ENCODE assay signal across 8 cellular contexts in the genomic region with DNA sequence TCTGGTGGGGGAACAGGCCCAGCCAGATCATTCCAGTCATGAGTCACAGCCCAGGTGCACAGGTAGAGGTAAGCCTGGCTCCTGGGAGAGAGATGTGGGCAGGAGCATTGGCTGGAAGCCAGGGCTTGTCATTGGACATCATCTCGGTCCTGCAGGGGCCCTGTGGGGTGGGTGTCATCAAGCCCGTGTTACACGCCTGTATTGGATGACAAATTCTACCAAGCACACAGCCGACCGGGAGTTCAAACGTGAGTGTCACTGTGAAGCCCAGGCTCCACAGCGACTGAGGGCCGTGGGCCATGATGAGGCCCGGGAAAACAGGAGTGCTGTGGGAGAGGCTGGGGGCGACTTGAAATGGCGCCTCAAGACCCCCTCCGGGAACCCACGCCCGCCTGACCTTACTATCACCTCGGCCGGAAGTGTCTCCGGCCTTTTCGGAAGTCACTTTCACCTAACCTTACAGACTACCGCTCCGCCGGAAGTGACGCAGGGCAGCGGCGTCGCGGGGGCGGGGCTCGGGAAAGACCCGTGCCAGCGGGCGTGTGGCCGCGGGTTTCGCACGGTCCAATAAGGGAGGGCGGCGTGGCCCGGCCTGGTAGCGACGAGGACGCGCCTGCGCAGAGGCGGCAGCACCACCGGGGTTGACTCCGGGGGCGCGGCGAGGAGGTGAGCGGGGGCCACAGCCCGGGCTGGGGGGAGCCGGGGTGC. TPM values are rescaled to one million over a fixed set of nuclear protein-coding genes. Genes with fewer than 3 reads are reported as not detected.
DNase-seq lines count a peak whose midpoint lies in the region; ATAC-seq, FAIRE-seq and TF ChIP-seq lines count a peak whose summit lies in the region.

TSS of gene FKBP2 (plus strand) at position 629 of the 708 bp plus-strand sequence. CDS start 1,293 bp downstream, outside the sequence.

- H3K56ac ChIP-seq in H1 (replicated peaks; ENCODE audit: insufficient read length, low read depth, low read length), result peak within 1 kb of the TSS; percentile 90

- H4K91ac ChIP-seq in H1 (replicated peaks; ENCODE audit: insufficient read length, low read length), result peak within 1 kb of the TSS; percentile 81

- peaks cover 3% of the 10 kb centered on the region for H3K79me1 ChIP-seq in H1 (ENCODE audit: low read depth, low read length)

- H4K20me1 ChIP-seq in H1 (replicated peaks in 1 of 2; ENCODE audit: control insufficient read depth in 1 of 2, insufficient read depth in 2 of 2, low read length in 2 of 2), result peaks cover 0 to 11% of the 10 kb centered on the region in 2 experiments

- peak within 1 kb of the TSS; percentile 72 to 85 (median 76) for H3K9ac ChIP-seq in H1 (replicated peaks in 1 of 4; ENCODE audit: extremely low read depth in 1 of 4, low read depth in 3 of 4, low read length in 3 of 4)

- H3K27me3 Mint-ChIP-seq in Caco-2 (ENCODE audit: insufficient read depth, unreplicated experiment), result no peaks in the 10 kb centered on the region
- no peaks in the 10 kb centered on the region for H3K27me3 Mint-ChIP-seq in activated CD8-positive, alpha-beta memory T cell treated with anti-CD3 and anti-CD28 coated beads, Interleukin-2, amount 10 ng/mL, durations not matched to agents 7 days and 5 days

- peak within 1 kb of the TSS; percentile 82 to 85 for H3K4me2 ChIP-seq in H1 (ENCODE audit: insufficient read depth in 1 of 2, low read depth in 2 of 2, low read length in 2 of 2)

- H3K79me2 ChIP-seq in H1 (ENCODE audit: control insufficient read depth in 1 of 2, insufficient read depth in 2 of 2, low read length in 2 of 2), result peaks cover 1 to 13% of the 10 kb centered on the region in 2 experiments; a peak in 3 of 4 replicates

- H3K36me3 ChIP-seq in Caco-2 (ENCODE audit: control insufficient read depth, insufficient read depth, low read length), result peaks cover 3% of the 10 kb centered on the region; the same call in 1 of the 2 replicates
- peaks cover 0 to 19% (median 7%) of the 10 kb centered on the region in 4 experiments; a peak in 4 of 8 replicates for H3K36me3 ChIP-seq in H1 (ENCODE audit: control insufficient read depth in 2 of 4, insufficient read depth in 4 of 4, low read length in 3 of 4)

- H2BK12ac ChIP-seq in H1 (ENCODE audit: low read depth, low read length), result 0 out of 2 replicates have a peak within 1 kb of the TSS, but pooled peaks have one; percentile 1

- DNase-seq in Caco-2 (peak; percentile 97 to 99), HUDEP-2 (lab: John Stamatoyannopoulos, UW; ENCODE audit: unreplicated experiment in 76 of 76) (peak in 73 of 76 experiments; percentile 43 to 98 (median 95)), NOMO-1 treated with dmso at 0.1 percent for 144 hours (lab: John Stamatoyannopoulos, UW; ENCODE audit: unreplicated experiment) (peak; percentile 96), H1 (ENCODE audit: low read depth in 1 of 2, low spot score in 2 of 2) (peak; percentile 88 to 97), mesenteric fat pad (ENCODE audit: low spot score) (peak; percentile 100)
- DNase-seq in activated CD8-positive, alpha-beta memory T cell treated with anti-CD3 and anti-CD28 coated beads, Interleukin-2, amount 10 ng/mL, durations not matched to agents 7 days and 5 days, result peak; percentile 98
- peak; percentile 96 for DNase-seq in stimulated activated CD8-positive, alpha-beta memory T cell treated with anti-CD3 and anti-CD28 coated beads, Interleukin-15, amount 100 ng/mL, for 24 hours (ENCODE audit: low read depth)

- no peak within 1 kb of the TSS for H3K23ac ChIP-seq in H1 (ENCODE audit: insufficient read length)

- no peaks in the 10 kb centered on the region for H3K9me3 Mint-ChIP-seq in Caco-2 (ENCODE audit: unreplicated experiment)
- H3K9me3 Mint-ChIP-seq in activated CD8-positive, alpha-beta memory T cell treated with anti-CD3 and anti-CD28 coated beads, Interleukin-2, amount 10 ng/mL, durations not matched to agents 7 days and 5 days (ENCODE audit: low read depth), result no peaks in the 10 kb centered on the region

- H3K23me2 ChIP-seq in H1 (ENCODE audit: low read depth, low read length), result peaks cover 12% of the 10 kb centered on the region

- TF ChIP-seq CTCF in Caco-2 (IDR thresholded peaks at IDR 0.05; ENCODE audit: insufficient read depth in 1 of 2, low read depth in 1 of 2, low read length in 1 of 2, severe bottlenecking in 1 of 2, unreplicated experiment in 1 of 2), result no peak
- TF ChIP-seq CTCF in H1 (IDR thresholded peaks at IDR 0.05; ENCODE audit: control extremely low read depth in 1 of 3, insufficient read depth in 1 of 3, low read depth in 1 of 3, low read length in 3 of 3), result no peak; a peak in 1 of 4 replicates

- H3K14ac ChIP-seq in H1 (ENCODE audit: insufficient read length), result no peak within 1 kb of the TSS

- no peak within 1 kb of the TSS for H2BK120ac ChIP-seq in H1 (replicated peaks; ENCODE audit: low read depth, low read length)

- CTCF ChIA-PET in Caco-2 (lab: Charles Lee), result interaction anchor here (0.6 to 1.1 kb wide), 8 partner anchors 9 to 1182 kb away, joined by 3 to 13 read pairs (median 3); partner anchors contain the start of genes ESRRA and STIP1
- CTCF ChIA-PET in activated CD8-positive, alpha-beta memory T cell treated with anti-CD3 and anti-CD28 coated beads, Interleukin-2, amount 10 ng/mL, durations not matched to agents 7 days and 5 days (lab: Charles Lee), result interaction anchor here (0.9 to 12.3 kb wide), 14 partner anchors 9 to 404 kb away, joined by 3 to 146 read pairs (median 7); partner anchors contain the start of genes CATSPERZ, ESRRA, FERMT3 and NUDT22
- CTCF ChIA-PET in H1 (lab: Charles Lee; ENCODE audit: partially characterized antibody), result interaction anchor here (1.0 to 1.6 kb wide), 3 partner anchors 10 to 32 kb away, joined by 3 to 4 read pairs (median 4); partner anchors contain the start of gene NUDT22

- H2BK20ac ChIP-seq in H1 (ENCODE audit: low read length), result no peak within 1 kb of the TSS

- TF ChIP-seq RAD21 in H1 (IDR thresholded peaks at IDR 0.05 in 1 of 2, conservative IDR thresholded peaks at IDR 0.05 in 1 of 2; ENCODE audit: low read depth in 2 of 2, low read length in 2 of 2), result no peak

- H3K9me3 ChIP-seq in Caco-2 (no peaks in the 10 kb centered on the region), H1 (ENCODE audit: insufficient read depth in 2 of 2, low read depth in 1 of 2, low read length in 1 of 2) (no peaks in the 10 kb centered on the region)

- peak within 1 kb of the TSS; percentile 99 for H3K18ac ChIP-seq in H1 (ENCODE audit: extremely low read depth, low read length)

- peak within 1 kb of the TSS; percentile 92 for H4K8ac ChIP-seq in H1 (ENCODE audit: extremely low read depth, insufficient read depth, low read length)

- H2BK15ac ChIP-seq in H1 (ENCODE audit: low read length), result no peak within 1 kb of the TSS

- peaks cover 61% of the 10 kb centered on the region for H3K36me3 Mint-ChIP-seq in Caco-2 (ENCODE audit: insufficient read depth, unreplicated experiment)
- H3K36me3 Mint-ChIP-seq in activated CD8-positive, alpha-beta memory T cell treated with anti-CD3 and anti-CD28 coated beads, Interleukin-2, amount 10 ng/mL, durations not matched to agents 7 days and 5 days, result peaks cover 3% of the 10 kb centered on the region

- WGBS in H1 (ENCODE audit: extremely low coverage in 1 of 2, insufficient coverage in 1 of 2, insufficient read length in 1 of 2, insufficient replicate concordance in 2 of 2, low coverage in 1 of 2, low lambda C conversion rate in 2 of 2, missing lambda C conversion rate in 1 of 2), 2 experiments, result 7% methylated on average over 43 of the region's 52 CpGs; no CpG with 5 or more reads in 1 of the 2 experiments

- no peak within 1 kb of the TSS for H2AFZ ChIP-seq in H1 (ENCODE audit: low read length)

- ATAC-seq in GM21381 (IDR thresholded peaks at IDR 0.05; ENCODE audit: unreplicated experiment), result peak; percentile 44
- peak; percentile 75 for ATAC-seq in activated CD8-positive, alpha-beta memory T cell treated with anti-CD3 and anti-CD28 coated beads, Interleukin-2, amount 10 ng/mL, durations not matched to agents 7 days and 5 days

- H2BK5ac ChIP-seq in H1 (ENCODE audit: low read depth, low read length), result peak within 1 kb of the TSS; percentile 88

- peaks cover 15% of the 10 kb centered on the region for H3K4me1 Mint-ChIP-seq in Caco-2 (ENCODE audit: low read depth, unreplicated experiment)
- peaks cover 47% of the 10 kb centered on the region for H3K4me1 Mint-ChIP-seq in activated CD8-positive, alpha-beta memory T cell treated with anti-CD3 and anti-CD28 coated beads, Interleukin-2, amount 10 ng/mL, durations not matched to agents 7 days and 5 days

- H3K27me3 ChIP-seq in Caco-2 (replicated peaks; ENCODE audit: control insufficient read depth, insufficient read depth, low read length) (no peaks in the 10 kb centered on the region), H1 (replicated peaks in 1 of 4; ENCODE audit: control insufficient read depth in 3 of 4, extremely low read depth in 1 of 4, insufficient read depth in 3 of 4, low read length in 3 of 4) (no peaks in the 10 kb centered on the region; a peak in 1 of 7 replicates)

- TSS peak; percentile 92 for BruUV-seq in Caco-2 (replicated peaks; lab: Mats Ljungman, UMichigan)

- H3K4me1 ChIP-seq in Caco-2, result peaks cover 20% of the 10 kb centered on the region
- H3K4me1 ChIP-seq in H1 (replicated peaks in 1 of 4; ENCODE audit: control insufficient read depth in 3 of 4, insufficient read depth in 4 of 4, low read length in 3 of 4), result peaks cover 0 to 16% (median 12%) of the 10 kb centered on the region in 4 experiments; a peak in 6 of 7 replicates

- H3K27ac Mint-ChIP-seq in Caco-2 (ENCODE audit: unreplicated experiment), result peak within 1 kb of the TSS; percentile 90
- peak within 1 kb of the TSS; percentile 95 for H3K27ac Mint-ChIP-seq in activated CD8-positive, alpha-beta memory T cell treated with anti-CD3 and anti-CD28 coated beads, Interleukin-2, amount 10 ng/mL, durations not matched to agents 7 days and 5 days

- peak in 1 of 2 experiments; percentile 81; a peak in 2 of 3 replicates for TF ChIP-seq POLR2A in H1 (IDR thresholded peaks at IDR 0.05; ENCODE audit: control extremely low read depth in 1 of 2, low read depth in 2 of 2, low read length in 2 of 2)

- H3K4me3 ChIP-seq in Caco-2 (ENCODE audit: low read depth, low read length) (peak within 1 kb of the TSS; percentile 95), H1 (ENCODE audit: extremely low read depth in 1 of 4, insufficient read depth in 2 of 4, low read depth in 3 of 4, low read length in 4 of 4) (peak within 1 kb of the TSS; percentile 67 to 82 (median 78))

- peak within 1 kb of the TSS; percentile 38 for H3K4ac ChIP-seq in H1 (replicated peaks; ENCODE audit: insufficient read length, low read depth, low read length)

- POLR2A ChIA-PET in Caco-2 (lab: Charles Lee) (interaction anchor here (0.5 to 1.6 kb wide), 11 partner anchors 10 to 1454 kb away, joined by 3 to 12 read pairs (median 6); partner anchors contain the start of genes ESRRA, NUDT22, STIP1 and TRPT1), H1 (lab: Charles Lee; ENCODE audit: partially characterized antibody) (interaction anchor here (0.7 to 13.1 kb wide), 9 partner anchors 6 to 64 kb away, joined by 3 to 352 read pairs (median 43); partner anchors contain the start of genes DNAJC4, FKBP2, NUDT22 and PLCB3)

- H2AK5ac ChIP-seq in H1 (ENCODE audit: low read depth, low read length), result peak within 1 kb of the TSS; percentile 26; the same call in 1 of the 2 replicates

- H3K4me3 Mint-ChIP-seq in Caco-2 (ENCODE audit: unreplicated experiment), result peak within 1 kb of the TSS; percentile 88
- H3K4me3 Mint-ChIP-seq in activated CD8-positive, alpha-beta memory T cell treated with anti-CD3 and anti-CD28 coated beads, Interleukin-2, amount 10 ng/mL, durations not matched to agents 7 days and 5 days, result peak within 1 kb of the TSS; percentile 83

- intact Hi-C loops in Caco-2 (cut with micrococcal nuclease; ENCODE audit: unreplicated experiment), result loop anchor here (1.0 to 2.0 kb wide), 2 partner anchors 55 to 64 kb away; partner anchors contain the start of gene ESRRA

- peak within 1 kb of the TSS; percentile 90 for H4K5ac ChIP-seq in H1 (ENCODE audit: insufficient read length, low read depth, low read length)

- H3K27ac ChIP-seq in H1 (ENCODE audit: low read depth, low read length), result peak within 1 kb of the TSS; percentile 87

- no peak for FAIRE-seq in H1 (lab: Jason Lieb, UNC)

- TF ChIP-seq EP300 in H1 (IDR thresholded peaks at IDR 0.05; ENCODE audit: borderline replicate concordance in 1 of 2, low read depth in 2 of 2, low read length in 2 of 2), result no peak

RNA-seq across cellular contexts. Expression of gene FKBP2, which starts in this region (rescaled TPM):
- 70.2 and 76.8 TPM in 2 replicates for total RNA-seq in Caco-2 (2022)
- 10 to 100 TPM; 23.4 to 23.9 TPM for total RNA-seq in activated CD8-positive, alpha-beta memory T cell treated with anti-CD3 and anti-CD28 coated beads, Interleukin-2, amount 10 ng/mL, durations not matched to agents 7 days and 5 days
- total RNA-seq in H1 (2021; fragmentation: NEBNext Ultra II Directional; extraction: Animal tissue kit (Norgen Biotek cat#: 25700)), result 41.7 and 43.2 TPM in 2 replicates
- polyA plus RNA-seq in H1 (2011; rRNA removed), result 52.5 and 67.3 TPM in 2 replicates
- polyA plus RNA-seq in H1 (2011; cell fraction: cytosol; rRNA removed), result 68.9 TPM
- 41.9 TPM for polyA plus RNA-seq in H1 (2011; cell fraction: nucleus; rRNA removed)
- 82.9 to 116 TPM (median 94.9 TPM) in 4 replicates for polyA plus RNA-seq in H1 (2012, experiment 1 of 2)
- 63.5 TPM for polyA plus RNA-seq in H1 (2012, experiment 2 of 2)
- polyA plus RNA-seq in H1 (2013, experiment 1 of 2), result 59.3 TPM
- 69.6 TPM for polyA plus RNA-seq in H1 (2013, experiment 2 of 2)
- 10.7 and 10.8 TPM in 2 replicates for polyA minus RNA-seq in H1 (2011; rRNA and poly(A)+ RNA removed)
- polyA minus RNA-seq in H1 (2011; cell fraction: cytosol; rRNA and poly(A)+ RNA removed), result 26.5 TPM
- polyA minus RNA-seq in H1 (2011; cell fraction: nucleus; rRNA and poly(A)+ RNA removed), result 14.5 TPM
- total RNA-seq in mesenteric fat pad, result 53.8 TPM

Comparison
In these comparisons a context has a peak if more than half of its experiments do, and no peak if none do; other contexts are left out.
1. Peak in every context shown above with its lines: DNase-seq, ATAC-seq, H3K4me3 ChIP-seq and H3K27ac ChIP-seq.